In the genomic region with DNA sequence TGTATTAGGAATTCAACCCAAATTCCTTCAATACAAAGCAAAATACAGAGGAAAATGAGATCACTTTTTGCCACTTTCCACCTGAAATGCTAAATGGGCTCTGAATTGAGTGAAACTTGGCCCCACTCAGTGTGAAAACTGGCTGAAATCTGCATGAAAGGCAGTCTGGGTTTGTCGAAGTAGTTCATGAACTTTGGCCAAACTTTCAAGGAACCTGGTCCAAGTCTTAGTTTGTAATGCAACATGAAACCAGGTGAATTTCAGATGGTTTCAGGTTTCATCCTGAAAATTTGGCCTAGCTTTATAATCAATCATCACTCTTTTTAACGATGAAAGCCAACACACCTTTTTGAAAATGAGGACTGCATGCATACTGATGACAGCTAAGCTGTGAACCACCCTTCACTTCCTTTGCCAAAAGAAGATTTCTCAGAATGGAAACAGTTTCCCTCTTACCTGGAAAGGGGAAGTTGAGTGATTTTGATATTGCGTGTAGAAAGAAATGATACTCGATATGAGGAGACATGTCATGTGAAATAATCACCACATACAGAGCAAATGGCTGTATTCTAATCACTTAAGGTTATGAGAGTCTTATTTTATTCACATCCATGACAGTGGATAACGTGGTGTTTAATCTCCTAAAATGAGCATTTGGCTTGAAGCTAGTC, we compare ENCODE assay signal across 1 cellular context.
TF ChIP-seq lines count a peak whose summit lies in the region.

No MANE protein-coding gene starts in this region.

TF ChIP-seq in HEK293, 187 proteins besides CTCF, POLR2A, EP300 and RAD21 (continued from another document):
- TF ChIP-seq, protein P1, sequence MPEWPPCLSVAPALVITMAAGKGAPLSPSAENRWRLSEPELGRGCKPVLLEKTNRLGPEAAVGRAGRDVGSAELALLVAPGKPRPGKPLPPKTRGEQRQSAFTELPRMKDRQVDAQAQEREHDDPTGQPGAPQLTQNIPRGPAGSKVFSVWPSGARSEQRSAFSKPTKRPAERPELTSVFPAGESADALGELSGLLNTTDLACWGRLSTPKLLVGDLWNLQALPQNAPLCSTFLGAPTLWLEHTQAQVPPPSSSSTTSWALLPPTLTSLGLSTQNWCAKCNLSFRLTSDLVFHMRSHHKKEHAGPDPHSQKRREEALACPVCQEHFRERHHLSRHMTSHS (tag by site-specific recombination; IDR thresholded peaks at IDR 0.05): no peak
